Comparison of ENCODE assay signal across 28 cellular contexts in genomic region chr9:77435688-77436087, GRCh38.
DNase-seq lines count a peak whose midpoint lies in the region; ATAC-seq, FAIRE-seq and TF ChIP-seq lines count a peak whose summit lies in the region.
"Had no signal": no experiment of that assay in that cellular context is flagged by ENCODE, and none has a peak within 500 bp of the region (broad histone marks: within the 10 kb centered on the region; RNA-seq: fewer than 3 reads in every experiment).

No MANE protein-coding gene starts in this region.

- H2BK12ac ChIP-seq in H1 (ENCODE audit: low read depth, low read length), result no peak overlapping the region

- BruUV-seq in IMR-90 (replicated peaks; lab: Mats Ljungman, UMichigan), result no TSS peak

- no peak for TF ChIP-seq EP300 in H1 (IDR thresholded peaks at IDR 0.05; ENCODE audit: borderline replicate concordance in 1 of 2, low read depth in 2 of 2, low read length in 2 of 2)

- H3K27ac ChIP-seq in IMR-90 (ENCODE audit: insufficient read depth, low read length), result no peak overlapping the region
- H3K27ac ChIP-seq in H1 (ENCODE audit: low read depth, low read length), result no peak overlapping the region
- H3K27ac ChIP-seq: BLaER1, spleen, testis had no signal

- no peak for TF ChIP-seq RAD21 in IMR-90 (IDR thresholded peaks at IDR 0.05; ENCODE audit: low read length)
- TF ChIP-seq RAD21 in H1 (IDR thresholded peaks at IDR 0.05 in 1 of 2, conservative IDR thresholded peaks at IDR 0.05 in 1 of 2; ENCODE audit: low read depth in 2 of 2, low read length in 2 of 2), result no peak

- H2BK15ac ChIP-seq in IMR-90 (ENCODE audit: low read depth, low read length) (no peak overlapping the region), H1 (ENCODE audit: low read length) (no peak overlapping the region)

- H2BK5ac ChIP-seq in IMR-90 (ENCODE audit: low read depth, low read length, poor library complexity, severe bottlenecking) (no peak overlapping the region), H1 (ENCODE audit: low read depth, low read length) (no peak overlapping the region)

- H3K79me2 ChIP-seq in H1 (ENCODE audit: control insufficient read depth in 1 of 2, insufficient read depth in 2 of 2, low read length in 2 of 2), result no peaks in the 10 kb centered on the region

- peaks cover 9% of the 10 kb centered on the region; the same call in 1 of the 2 replicates for H3K9me3 Mint-ChIP-seq in WTC11
- H3K9me3 Mint-ChIP-seq: naive thymus-derived CD4-positive, alpha-beta T cell; stimulated activated memory B cell treated with anti-CD40 and anti-IgM and Interleukin-4, amounts not matched to agents 10 μg/mL and 1 μg/mL and 100 μg/mL, for 72 hours; T-cell had no signal

- H3K36me3 ChIP-seq in IMR-90 (ENCODE audit: control insufficient read depth, insufficient read depth, low read length) (no peaks in the 10 kb centered on the region), H1 (ENCODE audit: control insufficient read depth in 2 of 4, insufficient read depth in 4 of 4, low read length in 3 of 4) (no peaks in the 10 kb centered on the region)
- H3K36me3 ChIP-seq: BLaER1, spleen had no signal

- POLR2A ChIA-PET in IMR-90 (lab: Charles Lee; ENCODE audit: unreplicated experiment) (no interaction called here), H1 (lab: Charles Lee; ENCODE audit: partially characterized antibody) (interaction anchor here (1.3 kb wide), 1 partner anchor 53 kb away, joined by 3 read pairs; no protein-coding TSS in a partner anchor), WTC11 (lab: Charles Lee) (no interaction called here)

- H2AFZ ChIP-seq in IMR-90 (replicated peaks; ENCODE audit: low read length, poor library complexity), result no peak overlapping the region
- no peak overlapping the region for H2AFZ ChIP-seq in H1 (ENCODE audit: low read length)

- H3K4ac ChIP-seq in IMR-90 (ENCODE audit: low read depth, low read length), result no peak overlapping the region
- no peak overlapping the region for H3K4ac ChIP-seq in H1 (replicated peaks; ENCODE audit: insufficient read length, low read depth, low read length)

- dilution Hi-C loops in IMR-90 (cut with HindIII; ENCODE audit: low sequenced_read_pairs, unreplicated experiment), result no loop called here

- DNase-seq in NCI-H2171 treated with DMSO at 0.1 percent for 48 hours (lab: John Stamatoyannopoulos, UW), result peak; percentile 18
- DNase-seq in NCI-H2171 (lab: John Stamatoyannopoulos, UW), result no peak
- DNase-seq in IMR-90, result peak; percentile 64
- no peak for DNase-seq in H1 (ENCODE audit: low read depth in 1 of 2, low spot score in 2 of 2)
- peak; percentile 74 for DNase-seq in islet precursor cell
- no peak for DNase-seq in NCI-H2107 (lab: John Stamatoyannopoulos, UW)
- no peak for DNase-seq in posterior vena cava (ENCODE audit: low spot score)
- no peak for DNase-seq in WTC11 (ENCODE audit: low spot score)
- DNase-seq: activated CD4-positive, CD25-positive, alpha-beta regulatory T cell treated with anti-CD3 and anti-CD28 coated beads, Interleukin-2, amount 50 U/mL, for 72 hours; activated CD8-positive, alpha-beta T cell treated with anti-CD3 and anti-CD28 coated beads, Interleukin-2, amount 10 ng/mL, durations not matched to agents 7 days and 5 days; activated effector memory CD4-positive, alpha-beta T cell treated with anti-CD3 and anti-CD28 coated beads, Interleukin-2, amount 50 U/mL, for 16 hours; Caco-2; DND-41; HCEC 1CT; left cardiac atrium; mesenchymal stem cell; naive thymus-derived CD4-positive, alpha-beta T cell; NCI-H1092 treated with DMSO at 0.1 percent for 48 hours; NCI-H187 treated with DMSO at 0.1 percent for 48 hours; SIG-M5; spleen; stimulated activated CD4-positive, alpha-beta T cell treated with anti-CD3 and anti-CD28 coated beads, Interleukin-4, amount 100 ng/mL, for 1 hour; T-cell; testis had no signal

- H4K8ac ChIP-seq in IMR-90 (ENCODE audit: low read depth in 2 of 2, low read length in 2 of 2) (no peak overlapping the region), H1 (ENCODE audit: extremely low read depth, insufficient read depth, low read length) (no peak overlapping the region)

- H3K36me3 Mint-ChIP-seq in WTC11, result peaks cover 11% of the 10 kb centered on the region
- H3K36me3 Mint-ChIP-seq: naive thymus-derived CD4-positive, alpha-beta T cell; stimulated activated memory B cell treated with anti-CD40 and anti-IgM and Interleukin-4, amounts not matched to agents 10 μg/mL and 1 μg/mL and 100 μg/mL, for 72 hours; T-cell had no signal

- peaks cover 32% of the 10 kb centered on the region for H3K4me1 Mint-ChIP-seq in WTC11

- intact Hi-C loops in IMR-90 (cut with micrococcal nuclease), result no loop called here
- intact Hi-C loops in posterior vena cava (cut with DNase I), result loop anchor here in 1 of 2 donors (5.0 kb wide), 1 partner anchor 317 kb away; no protein-coding TSS in a partner anchor

- no peak for FAIRE-seq in H1 (lab: Jason Lieb, UNC)
- FAIRE-seq: A204.1, urothelium cell line had no signal

- no peaks in the 10 kb centered on the region for H4K20me1 ChIP-seq in IMR-90 (ENCODE audit: insufficient read depth, low read length)
- H4K20me1 ChIP-seq in H1 (replicated peaks in 1 of 2; ENCODE audit: control insufficient read depth in 1 of 2, insufficient read depth in 2 of 2, low read length in 2 of 2), result no peaks in the 10 kb centered on the region
- H4K20me1 ChIP-seq: BLaER1 had no signal

- H3K27ac Mint-ChIP-seq in WTC11, result no peak overlapping the region
- H3K27ac Mint-ChIP-seq: activated CD8-positive, alpha-beta T cell treated with anti-CD3 and anti-CD28 coated beads, Interleukin-2, amount 10 ng/mL, durations not matched to agents 7 days and 5 days; naive thymus-derived CD4-positive, alpha-beta T cell; stimulated activated memory B cell treated with anti-CD40 and anti-IgM and Interleukin-4, amounts not matched to agents 10 μg/mL and 1 μg/mL and 100 μg/mL, for 72 hours; T-cell had no signal

- H3K56ac ChIP-seq in IMR-90 (ENCODE audit: extremely low read depth, insufficient read depth, low read length) (no peak overlapping the region), H1 (replicated peaks; ENCODE audit: insufficient read length, low read depth, low read length) (no peak overlapping the region)

- no peaks in the 10 kb centered on the region; the same call in 1 of the 2 replicates for H3K4me1 ChIP-seq in IMR-90 (ENCODE audit: control insufficient read depth, insufficient read depth, low read length)
- H3K4me1 ChIP-seq in H1 (replicated peaks in 1 of 4; ENCODE audit: control insufficient read depth in 3 of 4, insufficient read depth in 4 of 4, low read length in 3 of 4), result peaks cover 0 to 6% (median 4%) of the 10 kb centered on the region in 4 experiments; a peak in 5 of 7 replicates
- H3K4me1 ChIP-seq: BLaER1, Caco-2, testis had no signal

- H2AK5ac ChIP-seq in IMR-90 (ENCODE audit: low read depth, low read length), result no peak overlapping the region
- peak overlapping the region; percentile 32; the same call in 1 of the 2 replicates for H2AK5ac ChIP-seq in H1 (ENCODE audit: low read depth, low read length)

- H3K14ac ChIP-seq in IMR-90 (replicated peaks; ENCODE audit: low read depth, low read length) (no peak overlapping the region), H1 (ENCODE audit: insufficient read length) (no peak overlapping the region)

- H4K91ac ChIP-seq in IMR-90 (ENCODE audit: insufficient read depth, low read depth, low read length) (no peak overlapping the region), H1 (replicated peaks; ENCODE audit: insufficient read length, low read length) (no peak overlapping the region)

- H3K9me1 ChIP-seq in IMR-90 (ENCODE audit: insufficient read depth, low read length), result no peaks in the 10 kb centered on the region; the same call in 1 of the 2 replicates

- H4K5ac ChIP-seq in IMR-90 (ENCODE audit: low read depth, low read length) (no peak overlapping the region), H1 (ENCODE audit: insufficient read length, low read depth, low read length) (no peak overlapping the region)

- H2AK9ac ChIP-seq in IMR-90 (replicated peaks; ENCODE audit: low read depth, low read length, poor library complexity), result no peak overlapping the region

- H3K9ac ChIP-seq in IMR-90 (ENCODE audit: low read depth, low read length), result no peak overlapping the region
- no peak overlapping the region for H3K9ac ChIP-seq in H1 (replicated peaks in 1 of 4; ENCODE audit: extremely low read depth in 1 of 4, low read depth in 3 of 4, low read length in 3 of 4)
- H3K9ac ChIP-seq: BLaER1 had no signal

- H3K18ac ChIP-seq in IMR-90 (ENCODE audit: low read depth, low read length), result no peak overlapping the region
- H3K18ac ChIP-seq in H1 (ENCODE audit: extremely low read depth, low read length), result no peak overlapping the region

- no peak overlapping the region for H2BK20ac ChIP-seq in IMR-90 (ENCODE audit: low read depth, low read length)
- H2BK20ac ChIP-seq in H1 (ENCODE audit: low read length), result no peak overlapping the region

- H3K27me3 ChIP-seq in IMR-90 (ENCODE audit: control insufficient read depth, insufficient read depth, low read length) (no peaks in the 10 kb centered on the region), H1 (replicated peaks in 1 of 4; ENCODE audit: control insufficient read depth in 3 of 4, extremely low read depth in 1 of 4, insufficient read depth in 3 of 4, low read length in 3 of 4) (no peaks in the 10 kb centered on the region)
- H3K27me3 ChIP-seq: BLaER1, spleen, testis had no signal

- no peak for TF ChIP-seq POLR2A in IMR-90 (IDR thresholded peaks at IDR 0.05; ENCODE audit: low read depth, low read length)
- no peak for TF ChIP-seq POLR2A in H1 (IDR thresholded peaks at IDR 0.05; ENCODE audit: control extremely low read depth in 1 of 2, low read depth in 2 of 2, low read length in 2 of 2)

- 0 out of 2 replicates have a peak, but pooled peaks cover 1% of the 10 kb centered on the region for H3K23me2 ChIP-seq in H1 (ENCODE audit: low read depth, low read length)

- peak; percentile 41; the same call in 1 of the 2 replicates for ATAC-seq in IMR-90 (ENCODE audit: low read depth)
- ATAC-seq in WTC11, result no peak
- ATAC-seq: activated CD8-positive, alpha-beta T cell treated with anti-CD3 and anti-CD28 coated beads, Interleukin-2, amount 10 ng/mL, durations not matched to agents 7 days and 5 days; naive thymus-derived CD4-positive, alpha-beta T cell; stimulated activated memory B cell treated with anti-CD40 and anti-IgM and Interleukin-4, amounts not matched to agents 10 μg/mL and 1 μg/mL and 100 μg/mL, for 72 hours; T-cell had no signal

- H3K4me3 Mint-ChIP-seq in WTC11, result no peak overlapping the region
- H3K4me3 Mint-ChIP-seq: activated CD8-positive, alpha-beta T cell treated with anti-CD3 and anti-CD28 coated beads, Interleukin-2, amount 10 ng/mL, durations not matched to agents 7 days and 5 days; naive thymus-derived CD4-positive, alpha-beta T cell; stimulated activated memory B cell treated with anti-CD40 and anti-IgM and Interleukin-4, amounts not matched to agents 10 μg/mL and 1 μg/mL and 100 μg/mL, for 72 hours; T-cell had no signal

- H3K23ac ChIP-seq in IMR-90 (ENCODE audit: low read depth, low read length) (no peak overlapping the region), H1 (ENCODE audit: insufficient read length) (no peak overlapping the region)

- CTCF ChIA-PET in IMR-90 (lab: Yijun Ruan, JAX) (no interaction called here), H1 (lab: Charles Lee; ENCODE audit: partially characterized antibody) (interaction anchor here (0.6 to 20.5 kb wide), 7 partner anchors 9 to 551 kb away, joined by 3 to 384 read pairs (median 40); partner anchors contain the start of gene GNA14), WTC11 (lab: Charles Lee) (interaction anchor here (2.8 kb wide), 1 partner anchor 22 kb away, joined by 62 read pairs; no protein-coding TSS in a partner anchor)

- H3K27me3 Mint-ChIP-seq in WTC11 (ENCODE audit: low read depth), result no peaks in the 10 kb centered on the region; the same call in 1 of the 2 replicates

- no peak overlapping the region for H3K4me2 ChIP-seq in IMR-90 (ENCODE audit: low read depth, low read length)
- H3K4me2 ChIP-seq in H1 (ENCODE audit: insufficient read depth in 1 of 2, low read depth in 2 of 2, low read length in 2 of 2), result no peak overlapping the region
- H3K4me2 ChIP-seq: BLaER1 had no signal

- in situ Hi-C loops in IMR-90 (cut with MboI; ENCODE audit: low sequenced_read_pairs), result loop anchor here (5.0 to 10.0 kb wide), 2 partner anchors 312 to 599 kb away; partner anchors contain the start of gene GNAQ

- H3K4me3 ChIP-seq in IMR-90 (ENCODE audit: insufficient read depth, low read depth, low read length) (no peak overlapping the region), H1 (ENCODE audit: extremely low read depth in 1 of 4, insufficient read depth in 2 of 4, low read depth in 3 of 4, low read length in 4 of 4) (no peak overlapping the region)
- H3K4me3 ChIP-seq: BLaER1, spleen, testis had no signal

- 0% methylated on average over 1 of the region's 3 CpGs; no CpG with 5 or more reads in 1 of the 2 experiments for WGBS in IMR-90 (ENCODE audit: extremely low coverage in 2 of 2, insufficient read length in 1 of 2), 2 experiments
- 89% methylated on average over 3 of the region's 3 CpGs; no CpG with 5 or more reads in 1 of the 2 experiments for WGBS in H1 (ENCODE audit: extremely low coverage in 1 of 2, insufficient coverage in 1 of 2, insufficient read length in 1 of 2, insufficient replicate concordance in 2 of 2, low coverage in 1 of 2, low lambda C conversion rate in 2 of 2, missing lambda C conversion rate in 1 of 2), 2 experiments

- TF ChIP-seq CTCF in IMR-90 (conservative IDR thresholded peaks at IDR 0.05; ENCODE audit: low read depth, low read length) (no peak), H1 (IDR thresholded peaks at IDR 0.05; ENCODE audit: control extremely low read depth in 1 of 3, insufficient read depth in 1 of 3, low read depth in 1 of 3, low read length in 3 of 3) (no peak), WTC11 (IDR thresholded peaks at IDR 0.05) (no peak)

- H3K9me3 ChIP-seq in IMR-90 (ENCODE audit: control insufficient read depth, insufficient read depth, low read length) (no peaks in the 10 kb centered on the region), H1 (ENCODE audit: insufficient read depth in 2 of 2, low read depth in 1 of 2, low read length in 1 of 2) (no peaks in the 10 kb centered on the region)
- H3K9me3 ChIP-seq: BLaER1, Caco-2, spleen, testis had no signal

- H3K79me1 ChIP-seq in IMR-90 (ENCODE audit: low read depth in 1 of 2, low read length in 2 of 2) (no peaks in the 10 kb centered on the region), H1 (ENCODE audit: low read depth, low read length) (no peaks in the 10 kb centered on the region)

- no peak overlapping the region for H2BK120ac ChIP-seq in IMR-90 (ENCODE audit: low read depth, low read length)
- H2BK120ac ChIP-seq in H1 (replicated peaks; ENCODE audit: low read depth, low read length), result no peak overlapping the region

Comparison
In these comparisons a context has a peak if more than half of its experiments do, and no peak if none do; other contexts are left out.
1. DNase-seq: peak in NCI-H2171 treated with DMSO at 0.1 percent for 48 hours (single experiment), IMR-90 (single experiment) and islet precursor cell (single experiment); none in NCI-H2171 (single experiment), H1 (0 of 2), NCI-H2107 (single experiment), posterior vena cava (single experiment) and WTC11 (single experiment).